In the genomic region with DNA sequence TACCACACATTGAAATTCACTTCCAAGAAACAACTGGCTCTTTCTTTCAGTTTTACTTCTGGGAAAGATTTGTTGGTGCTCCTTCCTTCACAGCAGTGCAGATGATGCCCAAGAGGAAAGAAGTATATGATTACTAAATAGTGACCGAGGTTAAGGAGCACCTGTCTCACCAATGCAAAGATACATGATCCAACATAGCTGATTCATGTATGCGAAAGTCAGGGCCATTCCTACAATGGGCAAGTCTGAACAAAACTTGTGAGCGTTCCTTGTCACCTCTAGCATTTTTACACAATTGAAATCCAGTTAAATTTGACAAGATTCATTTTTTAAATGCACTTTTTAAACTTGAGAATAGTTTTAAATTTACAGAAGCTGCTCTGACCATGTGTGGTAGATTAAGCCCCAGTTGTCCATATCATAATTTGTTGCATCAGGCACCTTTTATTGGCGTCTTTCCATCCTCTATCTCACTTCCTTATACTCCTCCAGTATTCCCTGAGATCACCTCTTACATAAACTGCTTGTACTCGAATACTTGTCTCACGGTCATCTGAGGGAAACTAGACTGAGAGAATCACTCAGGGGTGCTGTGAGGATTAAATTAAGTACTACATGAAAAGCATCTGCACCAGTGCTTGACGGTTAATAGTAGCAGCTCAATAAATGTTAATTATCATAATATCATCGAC, we compare ENCODE assay signal across 18 cellular contexts.
"Had no signal": no experiment of that assay in that cellular context is flagged by ENCODE, and none has a peak within 500 bp of the region (broad histone marks: within the 10 kb centered on the region; RNA-seq: fewer than 3 reads in every experiment).

No MANE protein-coding gene starts in this region.

- FAIRE-seq: colon, endothelial cell of umbilical vein had no signal

- H3K4me3 ChIP-seq: spleen had no signal

- DNase-seq: activated CD4-positive, alpha-beta T cell treated with anti-CD3 and anti-CD28 coated beads, Interleukin-2, amount 50 U/mL, for 48 hours; activated CD4-positive, CD25-positive, alpha-beta regulatory T cell treated with anti-CD3 and anti-CD28 coated beads, Interleukin-2, amount 50 U/mL, for 72 hours; activated CD8-positive, alpha-beta memory T cell treated with anti-CD3 and anti-CD28 coated beads, Interleukin-2, amount 10 ng/mL, durations not matched to agents 7 days and 5 days; activated effector memory CD4-positive, alpha-beta T cell treated with Interleukin-2 at 50 U/mL for 16 hours; activated T-cell treated with anti-CD3 and anti-CD28 coated beads, Interleukin-2, amount 50 U/mL, for 24 hours; brain microvascular endothelial cell; immature natural killer cell; natural killer cell; nucleus accumbens; right cardiac atrium; spleen; stimulated activated CD4-positive, alpha-beta T cell treated with anti-CD3 and anti-CD28 coated beads, Interleukin-2, amount 100 ng/mL, for 24 hours; stimulated activated naive CD4-positive, alpha-beta T cell; trophoblast cell had no signal

- H3K36me3 ChIP-seq: brain microvascular endothelial cell, spleen had no signal

- H3K4me1 ChIP-seq: spleen had no signal

- H3K4me1 Mint-ChIP-seq: activated CD8-positive, alpha-beta memory T cell treated with anti-CD3 and anti-CD28 coated beads, Interleukin-2, amount 10 ng/mL, durations not matched to agents 7 days and 5 days; activated naive CD4-positive, alpha-beta T cell treated with anti-CD3 and anti-CD28 coated beads, Interleukin-2, amount 50 U/mL, for 24 hours; immature natural killer cell; natural killer cell had no signal

- H3K36me3 Mint-ChIP-seq: activated CD8-positive, alpha-beta memory T cell treated with anti-CD3 and anti-CD28 coated beads, Interleukin-2, amount 10 ng/mL, durations not matched to agents 7 days and 5 days; activated naive CD4-positive, alpha-beta T cell treated with anti-CD3 and anti-CD28 coated beads, Interleukin-2, amount 50 U/mL, for 24 hours had no signal

- ATAC-seq: activated CD8-positive, alpha-beta memory T cell treated with anti-CD3 and anti-CD28 coated beads, Interleukin-2, amount 10 ng/mL, durations not matched to agents 7 days and 5 days; natural killer cell; right cardiac atrium had no signal

- H3K27me3 Mint-ChIP-seq: activated CD8-positive, alpha-beta memory T cell treated with anti-CD3 and anti-CD28 coated beads, Interleukin-2, amount 10 ng/mL, durations not matched to agents 7 days and 5 days; activated naive CD4-positive, alpha-beta T cell treated with anti-CD3 and anti-CD28 coated beads, Interleukin-2, amount 50 U/mL, for 24 hours; activated T-cell treated with anti-CD3 and anti-CD28 coated beads, Interleukin-2, amount 50 U/mL, for 24 hours; progenitor cell of endocrine pancreas had no signal

- H3K4me3 Mint-ChIP-seq: activated CD8-positive, alpha-beta memory T cell treated with anti-CD3 and anti-CD28 coated beads, Interleukin-2, amount 10 ng/mL, durations not matched to agents 7 days and 5 days; activated naive CD4-positive, alpha-beta T cell treated with anti-CD3 and anti-CD28 coated beads, Interleukin-2, amount 50 U/mL, for 24 hours; activated T-cell treated with anti-CD3 and anti-CD28 coated beads, Interleukin-2, amount 50 U/mL, for 24 hours; immature natural killer cell; natural killer cell had no signal

- H3K27ac Mint-ChIP-seq: activated CD8-positive, alpha-beta memory T cell treated with anti-CD3 and anti-CD28 coated beads, Interleukin-2, amount 10 ng/mL, durations not matched to agents 7 days and 5 days; activated naive CD4-positive, alpha-beta T cell treated with anti-CD3 and anti-CD28 coated beads, Interleukin-2, amount 50 U/mL, for 24 hours; activated T-cell treated with anti-CD3 and anti-CD28 coated beads, Interleukin-2, amount 50 U/mL, for 24 hours; immature natural killer cell; natural killer cell; progenitor cell of endocrine pancreas had no signal

- H3K27ac ChIP-seq: brain microvascular endothelial cell, spleen had no signal

- H3K27me3 ChIP-seq: brain microvascular endothelial cell, spleen had no signal
